Comparison of ENCODE assay signal across 8 cellular contexts in genomic region chr1:15526490-15527339, GRCh38. TPM values are rescaled to one million over a fixed set of nuclear protein-coding genes. Genes with fewer than 3 reads are reported as not detected.
A peak's percentile ranks its signal among the peaks of the same experiment; 100 is the strongest.
DNase-seq lines count a peak whose midpoint lies in the region; ATAC-seq and TF ChIP-seq lines count a peak whose summit lies in the region.

TSS of gene DNAJC16 (plus strand) at chr1:15526848. CDS start at chr1:15529106, 2,258 bp downstream.

- peak within 1 kb of the TSS; percentile 92 for H3K4me3 ChIP-seq in PC-3 (ENCODE audit: low read length)
- H3K4me3 ChIP-seq in mucosa of stomach (ENCODE audit: low read length), result peak within 1 kb of the TSS; percentile 85

- H3K36me3 ChIP-seq in PC-3 (ENCODE audit: low read depth, low read length) (no peaks in the 10 kb centered on the region), mucosa of stomach (ENCODE audit: control insufficient read depth, insufficient read depth, low read length) (no peaks in the 10 kb centered on the region)

- ATAC-seq in GM21529 (IDR thresholded peaks at IDR 0.05; ENCODE audit: unreplicated experiment) (peak; percentile 47), PC-3 (peak; percentile 69)

- H3K4me1 ChIP-seq in PC-3 (ENCODE audit: insufficient read depth, low read length) (peaks cover 25% of the 10 kb centered on the region), mucosa of stomach (ENCODE audit: control insufficient read depth, insufficient read depth, low read length) (peaks cover 19% of the 10 kb centered on the region)

- no TSS peak for BruUV-seq in PC-3 (replicated peaks; lab: Mats Ljungman, UMichigan)

- H3K27me3 ChIP-seq in PC-3 (ENCODE audit: low read length), result no peaks in the 10 kb centered on the region
- no peaks in the 10 kb centered on the region for H3K27me3 ChIP-seq in mucosa of stomach (ENCODE audit: control insufficient read depth, insufficient read depth, low read length)

- intact Hi-C loops in PC-3 (cut with micrococcal nuclease), result loop anchor here (2.0 kb wide), 1 partner anchor 92 kb away; no protein-coding TSS in a partner anchor

- TF ChIP-seq POLR2A in erythroblast (IDR thresholded peaks at IDR 0.05; ENCODE audit: low read length), result peak; percentile 85

- H4K20me1 ChIP-seq in PC-3 (ENCODE audit: low read length), result no peaks in the 10 kb centered on the region

- CTCF ChIA-PET in PC-3 (lab: Charles Lee), result interaction anchor here (0.6 kb wide), 1 partner anchor 12 kb away, joined by 3 read pairs; no protein-coding TSS in a partner anchor

- H3K9me2 ChIP-seq in PC-3 (replicated peaks; ENCODE audit: low read length), result no peaks in the 10 kb centered on the region

- H3K9ac ChIP-seq in PC-3 (ENCODE audit: low read length) (peak within 1 kb of the TSS; percentile 92), mucosa of stomach (ENCODE audit: low read length) (peak within 1 kb of the TSS; percentile 91)

- H3K9me3 ChIP-seq in PC-3 (ENCODE audit: low read length) (no peaks in the 10 kb centered on the region), mucosa of stomach (ENCODE audit: control insufficient read depth, low read length) (no peaks in the 10 kb centered on the region)

- peaks cover 39% of the 10 kb centered on the region for H3K79me2 ChIP-seq in PC-3 (ENCODE audit: low read length)

- peak; percentile 100 for DNase-seq in DMS153 (lab: John Stamatoyannopoulos, UW)
- peak; percentile 100 for DNase-seq in PC-3
- DNase-seq in activated T-cell treated with anti-CD3 and anti-CD28 coated beads, Interleukin-2, amount 50 U/mL, for 1 hour, result peak; percentile 92
- DNase-seq in erythroblast (lab: John Stamatoyannopoulos, UW), result peak; percentile 100
- peak; percentile 89 for DNase-seq in stimulated activated CD8-positive, alpha-beta memory T cell treated with anti-CD3 and anti-CD28 coated beads, Interleukin-7, amount 100 ng/mL, for 24 hours (ENCODE audit: low read depth)

- H3K27ac ChIP-seq in PC-3 (ENCODE audit: low read length), result peak within 1 kb of the TSS; percentile 80

- no peak for TF ChIP-seq RAD21 in Ishikawa (IDR thresholded peaks at IDR 0.05; ENCODE audit: low read depth)

- TF ChIP-seq CTCF in PC-3 (conservative IDR thresholded peaks at IDR 0.05; ENCODE audit: low read depth, low read length), result no peak; the same call in 1 of the 2 replicates

- peak; percentile 43; the same call in 1 of the 2 replicates for TF ChIP-seq EP300 in Ishikawa (IDR thresholded peaks at IDR 0.05; ENCODE audit: borderline replicate concordance)

- peak within 1 kb of the TSS; percentile 97 for H3K4me2 ChIP-seq in PC-3 (ENCODE audit: low read length)

- peak within 1 kb of the TSS; percentile 90 for H2AFZ ChIP-seq in PC-3 (ENCODE audit: low read length)

- POLR2A ChIA-PET in PC-3 (lab: Charles Lee; ENCODE audit: unreplicated experiment), result interaction anchor here (0.5 kb wide), 1 partner anchor 17 kb away, joined by 3 read pairs; no protein-coding TSS in a partner anchor

- H3F3A ChIP-seq in PC-3 (ENCODE audit: low read length, unreplicated experiment), result no peaks in the 10 kb centered on the region

TF ChIP-seq in Ishikawa, 13 proteins besides CTCF, POLR2A, EP300 and RAD21:
- peak; percentile 56; the same call in 1 of the 2 replicates for TF ChIP-seq ZBTB7A (IDR thresholded peaks at IDR 0.05; ENCODE audit: low read depth)
- TF ChIP-seq CREB1 (IDR thresholded peaks at IDR 0.05; ENCODE audit: low read depth), result no peak
- no peak; the same call in 1 of the 2 replicates for TF ChIP-seq TEAD4 (IDR thresholded peaks at IDR 0.05)
- TF ChIP-seq USF1 (IDR thresholded peaks at IDR 0.05), result peak; percentile 99
- TF ChIP-seq TCF12 (IDR thresholded peaks at IDR 0.05; ENCODE audit: low read depth), result peak; percentile 55
- TF ChIP-seq EGR1 (IDR thresholded peaks at IDR 0.05), result no peak
- TF ChIP-seq FOXM1 (IDR thresholded peaks at IDR 0.05; ENCODE audit: borderline replicate concordance, low read depth), result no peak
- TF ChIP-seq NFIC (IDR thresholded peaks at IDR 0.05), result no peak; the same call in 1 of the 2 replicates
- no peak; the same call in 1 of the 2 replicates for TF ChIP-seq CEBPB (IDR thresholded peaks at IDR 0.05)
- peak; percentile 94 for TF ChIP-seq TAF1 (IDR thresholded peaks at IDR 0.05; ENCODE audit: low read depth)
- TF ChIP-seq REST (IDR thresholded peaks at IDR 0.05; ENCODE audit: low read depth), result no peak
- TF ChIP-seq YY1 (IDR thresholded peaks at IDR 0.05; ENCODE audit: low read depth), result peak; percentile 35; the same call in 1 of the 2 replicates
- TF ChIP-seq MAX (IDR thresholded peaks at IDR 0.05), result peak; percentile 90

RNA-seq across cellular contexts. Expression of gene DNAJC16, which starts in this region (rescaled TPM):
- 9.2 and 11.7 TPM in 2 replicates for total RNA-seq in PC-3 (2014; rRNA removed)

Comparison
In these comparisons a context has a peak if more than half of its experiments do, and no peak if none do; other contexts are left out.
1. Peak in every context shown above with its lines: DNase-seq, ATAC-seq, H3K4me3 ChIP-seq and H3K27ac ChIP-seq.